1 cellular context compared by ENCODE assay signal in the genomic region with DNA sequence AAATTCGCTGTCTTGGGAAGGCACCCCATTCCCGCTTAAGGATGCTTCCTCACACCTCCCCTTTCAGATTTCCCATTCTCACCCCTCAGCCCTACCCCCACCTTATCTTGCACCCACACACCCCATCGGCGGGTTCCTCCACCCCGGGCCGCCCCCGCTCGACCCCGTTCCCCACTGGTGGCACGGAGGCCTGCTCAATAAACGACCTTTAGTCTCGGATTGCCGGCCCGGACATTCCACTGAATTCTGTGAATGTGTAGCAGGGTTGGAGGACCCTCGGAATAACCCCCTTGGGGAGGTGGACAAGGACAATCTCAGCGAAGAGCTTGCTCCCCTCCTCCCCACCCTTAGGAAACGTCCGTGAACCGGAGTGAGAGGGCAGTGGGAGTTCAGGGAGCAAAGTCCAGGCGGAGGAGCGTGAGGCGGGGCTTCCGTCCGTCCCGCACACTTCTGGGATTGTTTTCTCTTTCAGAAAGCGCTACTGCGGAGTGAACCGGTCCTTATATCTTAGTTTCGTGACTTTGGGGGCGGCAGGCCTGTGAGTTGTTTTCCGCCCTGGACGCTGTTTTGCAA.
TF ChIP-seq lines count a peak whose summit lies in the region.

No MANE protein-coding gene starts in this region.

TF ChIP-seq in HepG2, 621 proteins besides CTCF, POLR2A, EP300 and RAD21 (continued from another document and continues in another):
- TF ChIP-seq, protein P1, sequence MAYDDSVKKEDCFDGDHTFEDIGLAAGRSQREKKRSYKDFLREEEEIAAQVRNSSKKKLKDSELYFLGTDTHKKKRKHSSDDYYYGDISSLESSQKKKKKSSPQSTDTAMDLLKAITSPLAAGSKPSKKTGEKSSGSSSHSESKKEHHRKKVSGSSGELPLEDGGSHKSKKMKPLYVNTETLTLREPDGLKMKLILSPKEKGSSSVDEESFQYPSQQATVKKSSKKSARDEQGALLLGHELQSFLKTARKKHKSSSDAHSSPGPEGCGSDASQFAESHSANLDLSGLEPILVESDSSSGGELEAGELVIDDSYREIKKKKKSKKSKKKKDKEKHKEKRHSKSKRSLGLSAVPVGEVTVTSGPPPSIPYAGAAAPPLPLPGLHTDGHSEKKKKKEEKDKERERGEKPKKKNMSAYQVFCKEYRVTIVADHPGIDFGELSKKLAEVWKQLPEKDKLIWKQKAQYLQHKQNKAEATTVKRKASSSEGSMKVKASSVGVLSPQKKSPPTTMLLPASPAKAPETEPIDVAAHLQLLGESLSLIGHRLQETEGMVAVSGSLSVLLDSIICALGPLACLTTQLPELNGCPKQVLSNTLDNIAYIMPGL (CRISPR knock-in tag; IDR thresholded peaks at IDR 0.05; ENCODE audit: borderline replicate concordance in 1 of 2, low read depth in 1 of 2): no peak; a peak in 1 of 4 replicates
- TF ChIP-seq RARA (CRISPR knock-in tag; IDR thresholded peaks at IDR 0.05) (peak; percentile 100), ZNF337 (CRISPR knock-in tag; IDR thresholded peaks at IDR 0.05; ENCODE audit: borderline replicate concordance, low read depth) (no peak), ZNF274 (CRISPR knock-in tag; IDR thresholded peaks at IDR 0.05) (no peak), YEATS2 (CRISPR knock-in tag; IDR thresholded peaks at IDR 0.05; ENCODE audit: borderline replicate concordance) (peak; percentile 33; the same call in 1 of the 2 replicates), HCFC1 (IDR thresholded peaks at IDR 0.05; ENCODE audit: low read depth, low read length) (no peak), ZNF570 (CRISPR knock-in tag; IDR thresholded peaks at IDR 0.05; ENCODE audit: borderline replicate concordance) (0 out of 2 replicates have a peak, but pooled peaks have one; percentile 35), ZFP90 (CRISPR knock-in tag; IDR thresholded peaks at IDR 0.05; ENCODE audit: borderline replicate concordance) (no peak), KDM1A (CRISPR knock-in tag; IDR thresholded peaks at IDR 0.05) (peak; percentile 37; the same call in 1 of the 2 replicates), ZNF670 (CRISPR knock-in tag; IDR thresholded peaks at IDR 0.05; ENCODE audit: borderline replicate concordance) (no peak; the same call in 1 of the 2 replicates), IKZF1 (IDR thresholded peaks at IDR 0.05) (no peak), TBP (CRISPR knock-in tag; IDR thresholded peaks at IDR 0.05) (no peak), ELF3 (CRISPR knock-in tag; IDR thresholded peaks at IDR 0.05) (0 out of 2 replicates have a peak, but pooled peaks have one; percentile 49), SALL1 (CRISPR knock-in tag; IDR thresholded peaks at IDR 0.05) (peak; percentile 79), BORCS8-MEF2B (CRISPR knock-in tag; IDR thresholded peaks at IDR 0.05) (peak; percentile 75; the same call in 1 of the 2 replicates), ZKSCAN5 (CRISPR knock-in tag; IDR thresholded peaks at IDR 0.05) (no peak; the same call in 1 of the 2 replicates), NFYB (CRISPR knock-in tag; IDR thresholded peaks at IDR 0.05) (no peak), RXRB (CRISPR knock-in tag; IDR thresholded peaks at IDR 0.05; ENCODE audit: borderline replicate concordance) (peak; percentile 99), HOXA5 (CRISPR knock-in tag; IDR thresholded peaks at IDR 0.05) (peak; percentile 85), HNRNPL (IDR thresholded peaks at IDR 0.05; ENCODE audit: low read depth, low read length) (no peak)
- TF ChIP-seq, protein P2, sequence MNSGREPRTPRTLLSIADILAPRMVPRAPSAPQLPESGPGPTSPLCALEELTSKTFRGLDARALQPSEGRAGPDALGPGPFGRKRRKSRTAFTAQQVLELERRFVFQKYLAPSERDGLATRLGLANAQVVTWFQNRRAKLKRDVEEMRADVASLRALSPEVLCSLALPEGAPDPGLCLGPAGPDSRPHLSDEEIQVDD (CRISPR knock-in tag; IDR thresholded peaks at IDR 0.05; ENCODE audit: borderline replicate concordance): no peak
- TF ChIP-seq, protein P3, sequence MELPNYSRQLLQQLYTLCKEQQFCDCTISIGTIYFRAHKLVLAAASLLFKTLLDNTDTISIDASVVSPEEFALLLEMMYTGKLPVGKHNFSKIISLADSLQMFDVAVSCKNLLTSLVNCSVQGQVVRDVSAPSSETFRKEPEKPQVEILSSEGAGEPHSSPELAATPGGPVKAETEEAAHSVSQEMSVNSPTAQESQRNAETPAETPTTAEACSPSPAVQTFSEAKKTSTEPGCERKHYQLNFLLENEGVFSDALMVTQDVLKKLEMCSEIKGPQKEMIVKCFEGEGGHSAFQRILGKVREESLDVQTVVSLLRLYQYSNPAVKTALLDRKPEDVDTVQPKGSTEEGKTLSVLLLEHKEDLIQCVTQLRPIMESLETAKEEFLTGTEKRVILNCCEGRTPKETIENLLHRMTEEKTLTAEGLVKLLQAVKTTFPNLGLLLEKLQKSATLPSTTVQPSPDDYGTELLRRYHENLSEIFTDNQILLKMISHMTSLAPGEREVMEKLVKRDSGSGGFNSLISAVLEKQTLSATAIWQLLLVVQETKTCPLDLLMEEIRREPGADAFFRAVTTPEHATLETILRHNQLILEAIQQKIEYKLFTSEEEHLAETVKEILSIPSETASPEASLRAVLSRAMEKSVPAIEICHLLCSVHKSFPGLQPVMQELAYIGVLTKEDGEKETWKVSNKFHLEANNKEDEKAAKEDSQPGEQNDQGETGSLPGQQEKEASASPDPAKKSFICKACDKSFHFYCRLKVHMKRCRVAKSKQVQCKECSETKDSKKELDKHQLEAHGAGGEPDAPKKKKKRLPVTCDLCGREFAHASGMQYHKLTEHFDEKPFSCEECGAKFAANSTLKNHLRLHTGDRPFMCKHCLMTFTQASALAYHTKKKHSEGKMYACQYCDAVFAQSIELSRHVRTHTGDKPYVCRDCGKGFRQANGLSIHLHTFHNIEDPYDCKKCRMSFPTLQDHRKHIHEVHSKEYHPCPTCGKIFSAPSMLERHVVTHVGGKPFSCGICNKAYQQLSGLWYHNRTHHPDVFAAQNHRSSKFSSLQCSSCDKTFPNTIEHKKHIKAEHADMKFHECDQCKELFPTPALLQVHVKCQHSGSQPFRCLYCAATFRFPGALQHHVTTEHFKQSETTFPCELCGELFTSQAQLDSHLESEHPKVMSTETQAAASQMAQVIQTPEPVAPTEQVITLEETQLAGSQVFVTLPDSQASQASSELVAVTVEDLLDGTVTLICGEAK (IDR thresholded peaks at IDR 0.05): no peak
- TF ChIP-seq, protein P3 (CRISPR knock-in tag; IDR thresholded peaks at IDR 0.05): no peak
- TF ChIP-seq, protein P4, sequence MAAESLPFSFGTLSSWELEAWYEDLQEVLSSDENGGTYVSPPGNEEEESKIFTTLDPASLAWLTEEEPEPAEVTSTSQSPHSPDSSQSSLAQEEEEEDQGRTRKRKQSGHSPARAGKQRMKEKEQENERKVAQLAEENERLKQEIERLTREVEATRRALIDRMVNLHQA (CRISPR knock-in tag; IDR thresholded peaks at IDR 0.05): no peak
- TF ChIP-seq, protein P5, sequence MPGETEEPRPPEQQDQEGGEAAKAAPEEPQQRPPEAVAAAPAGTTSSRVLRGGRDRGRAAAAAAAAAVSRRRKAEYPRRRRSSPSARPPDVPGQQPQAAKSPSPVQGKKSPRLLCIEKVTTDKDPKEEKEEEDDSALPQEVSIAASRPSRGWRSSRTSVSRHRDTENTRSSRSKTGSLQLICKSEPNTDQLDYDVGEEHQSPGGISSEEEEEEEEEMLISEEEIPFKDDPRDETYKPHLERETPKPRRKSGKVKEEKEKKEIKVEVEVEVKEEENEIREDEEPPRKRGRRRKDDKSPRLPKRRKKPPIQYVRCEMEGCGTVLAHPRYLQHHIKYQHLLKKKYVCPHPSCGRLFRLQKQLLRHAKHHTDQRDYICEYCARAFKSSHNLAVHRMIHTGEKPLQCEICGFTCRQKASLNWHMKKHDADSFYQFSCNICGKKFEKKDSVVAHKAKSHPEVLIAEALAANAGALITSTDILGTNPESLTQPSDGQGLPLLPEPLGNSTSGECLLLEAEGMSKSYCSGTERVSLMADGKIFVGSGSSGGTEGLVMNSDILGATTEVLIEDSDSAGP (CRISPR knock-in tag; IDR thresholded peaks at IDR 0.05; ENCODE audit: borderline replicate concordance): no peak
- TF ChIP-seq, protein P6, sequence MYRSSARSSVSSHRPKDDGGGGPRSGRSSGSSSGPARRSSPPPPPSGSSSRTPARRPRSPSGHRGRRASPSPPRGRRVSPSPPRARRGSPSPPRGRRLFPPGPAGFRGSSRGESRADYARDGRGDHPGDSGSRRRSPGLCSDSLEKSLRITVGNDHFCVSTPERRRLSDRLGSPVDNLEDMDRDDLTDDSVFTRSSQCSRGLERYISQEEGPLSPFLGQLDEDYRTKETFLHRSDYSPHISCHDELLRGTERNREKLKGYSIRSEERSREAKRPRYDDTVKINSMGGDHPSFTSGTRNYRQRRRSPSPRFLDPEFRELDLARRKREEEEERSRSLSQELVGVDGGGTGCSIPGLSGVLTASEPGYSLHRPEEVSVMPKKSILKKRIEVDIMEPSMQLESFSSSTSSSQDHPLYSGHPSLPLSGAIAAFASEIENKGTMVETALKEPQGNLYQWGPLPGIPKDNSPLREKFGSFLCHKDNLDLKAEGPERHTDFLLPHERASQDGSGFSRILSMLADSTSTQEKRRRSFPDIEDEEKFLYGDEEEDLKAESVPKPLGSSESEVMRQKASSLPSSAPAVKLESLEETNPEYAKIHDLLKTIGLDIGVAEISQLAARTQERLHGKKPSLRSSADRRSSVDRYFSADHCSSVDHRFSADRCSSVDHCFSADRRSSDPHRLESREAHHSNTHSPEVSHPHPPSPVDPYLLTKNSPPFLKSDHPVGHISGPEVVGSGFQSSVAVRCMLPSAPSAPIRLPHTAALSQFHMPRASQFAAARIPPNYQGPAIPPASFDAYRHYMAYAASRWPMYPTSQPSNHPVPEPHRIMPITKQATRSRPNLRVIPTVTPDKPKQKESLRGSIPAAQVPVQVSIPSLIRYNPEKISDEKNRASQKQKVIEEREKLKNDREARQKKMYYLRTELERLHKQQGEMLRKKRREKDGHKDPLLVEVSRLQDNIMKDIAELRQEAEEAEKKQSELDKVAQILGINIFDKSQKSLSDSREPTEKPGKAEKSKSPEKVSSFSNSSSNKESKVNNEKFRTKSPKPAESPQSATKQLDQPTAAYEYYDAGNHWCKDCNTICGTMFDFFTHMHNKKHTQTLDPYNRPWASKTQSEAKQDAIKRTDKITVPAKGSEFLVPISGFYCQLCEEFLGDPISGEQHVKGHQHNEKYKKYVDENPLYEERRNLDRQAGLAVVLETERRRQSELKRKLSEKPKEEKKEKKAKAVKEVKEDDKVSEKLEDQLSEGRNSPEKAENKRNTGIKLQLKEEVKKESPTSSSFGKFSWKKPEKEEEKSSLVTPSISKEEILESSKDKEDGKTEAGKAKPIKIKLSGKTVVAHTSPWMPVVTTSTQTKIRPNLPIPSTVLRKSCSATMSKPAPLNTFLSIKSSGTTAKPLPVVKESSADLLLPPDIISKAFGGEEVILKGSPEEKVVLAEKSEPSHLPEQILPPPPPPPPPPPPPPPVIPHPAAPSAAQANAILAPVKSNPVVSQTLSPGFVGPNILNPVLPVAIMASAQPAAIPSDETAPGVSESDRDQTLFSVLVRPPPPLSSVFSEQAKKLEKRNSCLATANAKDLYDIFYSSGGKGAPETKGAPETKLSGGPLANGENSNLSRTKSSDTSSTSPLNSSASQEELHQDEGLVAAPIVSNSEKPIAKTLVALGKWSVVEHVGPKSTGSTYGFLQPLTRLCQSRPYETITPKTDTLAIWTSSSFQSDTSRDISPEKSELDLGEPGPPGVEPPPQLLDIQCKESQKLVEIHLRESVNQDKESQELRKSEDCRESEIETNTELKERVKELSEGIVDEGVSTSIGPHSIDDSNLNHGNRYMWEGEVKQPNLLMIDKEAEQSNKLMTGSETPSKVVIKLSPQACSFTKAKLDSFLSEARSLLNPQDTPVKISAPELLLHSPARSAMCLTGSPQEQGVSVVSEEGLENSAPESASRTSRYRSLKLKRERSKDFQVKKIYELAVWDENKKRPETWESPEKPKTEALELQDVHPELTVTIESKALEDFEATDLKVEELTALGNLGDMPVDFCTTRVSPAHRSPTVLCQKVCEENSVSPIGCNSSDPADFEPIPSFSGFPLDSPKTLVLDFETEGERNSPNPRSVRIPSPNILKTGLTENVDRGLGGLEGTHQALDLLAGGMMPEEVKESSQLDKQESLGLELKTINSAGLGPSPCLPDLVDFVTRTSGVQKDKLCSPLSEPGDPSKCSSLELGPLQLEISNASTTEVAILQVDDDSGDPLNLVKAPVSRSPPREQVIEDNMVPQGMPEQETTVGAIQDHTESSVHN (CRISPR knock-in tag; IDR thresholded peaks at IDR 0.05): no peak
- TF ChIP-seq, protein P7, sequence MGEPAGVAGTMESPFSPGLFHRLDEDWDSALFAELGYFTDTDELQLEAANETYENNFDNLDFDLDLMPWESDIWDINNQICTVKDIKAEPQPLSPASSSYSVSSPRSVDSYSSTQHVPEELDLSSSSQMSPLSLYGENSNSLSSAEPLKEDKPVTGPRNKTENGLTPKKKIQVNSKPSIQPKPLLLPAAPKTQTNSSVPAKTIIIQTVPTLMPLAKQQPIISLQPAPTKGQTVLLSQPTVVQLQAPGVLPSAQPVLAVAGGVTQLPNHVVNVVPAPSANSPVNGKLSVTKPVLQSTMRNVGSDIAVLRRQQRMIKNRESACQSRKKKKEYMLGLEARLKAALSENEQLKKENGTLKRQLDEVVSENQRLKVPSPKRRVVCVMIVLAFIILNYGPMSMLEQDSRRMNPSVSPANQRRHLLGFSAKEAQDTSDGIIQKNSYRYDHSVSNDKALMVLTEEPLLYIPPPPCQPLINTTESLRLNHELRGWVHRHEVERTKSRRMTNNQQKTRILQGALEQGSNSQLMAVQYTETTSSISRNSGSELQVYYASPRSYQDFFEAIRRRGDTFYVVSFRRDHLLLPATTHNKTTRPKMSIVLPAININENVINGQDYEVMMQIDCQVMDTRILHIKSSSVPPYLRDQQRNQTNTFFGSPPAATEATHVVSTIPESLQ (CRISPR knock-in tag; conservative IDR thresholded peaks at IDR 0.05): 0 out of 2 replicates have a peak, but pooled peaks have one; percentile 26
